36 cellular contexts compared by ENCODE assay signal in genomic region chr6:165827190-165827518, GRCh38.
"Had no signal": no experiment of that assay in that cellular context is flagged by ENCODE, and none has a peak within 500 bp of the region (broad histone marks: within the 10 kb centered on the region; RNA-seq: fewer than 3 reads in every experiment).

No MANE protein-coding gene starts in this region.

- H3K9me3 Mint-ChIP-seq: activated B cell treated with CpG ODN at 0.5 μM for 24 hours; activated CD8-positive, alpha-beta T cell treated with anti-CD3 and anti-CD28 coated beads for 36 hours; activated naive CD4-positive, alpha-beta T cell treated with anti-CD3 and anti-CD28 coated beads for 36 hours; activated naive CD4-positive, alpha-beta T cell treated with anti-CD3 and anti-CD28 coated beads, Interleukin-2, amount 50 U/mL, for 24 hours; activated naive CD8-positive, alpha-beta T cell treated with anti-CD3 and anti-CD28 coated beads for 36 hours; activated naive CD8-positive, alpha-beta T cell treated with anti-CD3 and anti-CD28 coated beads, Interleukin-2, amount 50 U/mL, for 24 hours; activated T-helper 1 cell treated with anti-CD3 and anti-CD28 coated beads, Interleukin-12 subunit alpha, Interleukin-12 subunit beta, Interleukin-2, Interleukin-4 antibody, amounts not matched to agents 30 ng/mL and 10 ng/mL and 1 ng/mL, durations not matched to agents 14 hours and 24 hours and 36 hours; activated T-helper 2 cell treated with anti-CD3 and anti-CD28 coated beads, Interferon-gamma antibody, Interleukin-2, Interleukin-4, amounts not matched to agents 10 μg/mL and 5 μg/mL and 100 μg/mL, durations not matched to agents 14 hours and 24 hours and 36 hours; T-helper 2 cell treated with Interferon-gamma antibody and Interleukin-4, amounts not matched to agents 5 μg/mL and 100 μg/mL, for 36 hours had no signal

- H3K4me3 ChIP-seq: adrenal gland, ascending aorta, breast epithelium, cardiac muscle cell, colonic mucosa had no signal

- H3K4me3 Mint-ChIP-seq: activated B cell treated with CpG ODN at 0.5 μM for 24 hours; activated CD8-positive, alpha-beta T cell treated with anti-CD3 and anti-CD28 coated beads for 36 hours; activated naive CD4-positive, alpha-beta T cell treated with anti-CD3 and anti-CD28 coated beads for 36 hours; activated naive CD4-positive, alpha-beta T cell treated with anti-CD3 and anti-CD28 coated beads, Interleukin-2, amount 50 U/mL, for 24 hours; activated naive CD8-positive, alpha-beta T cell treated with anti-CD3 and anti-CD28 coated beads for 36 hours; activated naive CD8-positive, alpha-beta T cell treated with anti-CD3 and anti-CD28 coated beads, Interleukin-2, amount 50 U/mL, for 24 hours; activated T-helper 1 cell treated with anti-CD3 and anti-CD28 coated beads, Interleukin-12 subunit alpha, Interleukin-12 subunit beta, Interleukin-2, Interleukin-4 antibody, amounts not matched to agents 30 ng/mL and 10 ng/mL and 1 ng/mL, durations not matched to agents 14 hours and 24 hours and 36 hours; brain; T-helper 17 cell; T-helper 2 cell treated with Interferon-gamma antibody and Interleukin-4, amounts not matched to agents 5 μg/mL and 100 μg/mL, for 36 hours had no signal

- H3K4me1 ChIP-seq: adrenal gland, ascending aorta, breast epithelium, colonic mucosa had no signal

- H3K27ac ChIP-seq: adrenal gland, ascending aorta, breast epithelium, cardiac muscle cell, colonic mucosa, WERI-Rb-1 had no signal

- DNase-seq: activated B cell treated with CpG ODN at 0.5 μM for 24 hours; activated CD4-positive, alpha-beta T cell treated with anti-CD3 and anti-CD28 coated beads for 48 hours; activated CD4-positive, alpha-beta T cell treated with anti-CD3 and anti-CD28 coated beads, Interleukin-2, amount 50 U/mL, for 1 hour; activated CD4-positive, alpha-beta T cell treated with anti-CD3 and anti-CD28 coated beads, Interleukin-2, amount 50 U/mL, for 48 hours; activated CD8-positive, alpha-beta memory T cell treated with anti-CD3 and anti-CD28 coated beads for 24 hours; activated CD8-positive, alpha-beta T cell treated with anti-CD3 and anti-CD28 coated beads for 36 hours; activated effector memory CD4-positive, alpha-beta T cell treated with anti-CD3 and anti-CD28 coated beads, Interleukin-2, amount 50 U/mL, for 16 hours; activated naive CD4-positive, alpha-beta T cell treated with anti-CD3 and anti-CD28 coated beads for 36 hours; activated naive CD8-positive, alpha-beta T cell treated with anti-CD3 and anti-CD28 coated beads for 36 hours; activated naive CD8-positive, alpha-beta T cell treated with anti-CD3 and anti-CD28 coated beads, Interleukin-2, amount 50 U/mL, for 24 hours; activated T-cell treated with anti-CD3 and anti-CD28 coated beads, Interleukin-2, amount 50 U/mL, for 1 hour; activated T-cell treated with anti-CD3 and anti-CD28 coated beads, Interleukin-2, amount 50 U/mL, for 48 hours; adrenal gland; amygdala; central memory CD4-positive, alpha-beta T cell; cerebellar nuclear complex; colonic mucosa; effector CD8-positive, alpha-beta T cell; foreskin fibroblast; glutamatergic neuron; T-helper 1 cell; T-helper 17 cell; T1000; WERI-Rb-1 had no signal

- ATAC-seq: activated CD4-positive, CD25-positive, alpha-beta regulatory T cell treated with anti-CD3 and anti-CD28 coated beads, Interleukin-2, amount 50 U/mL, for 24 hours; activated CD8-positive, alpha-beta T cell treated with anti-CD3 and anti-CD28 coated beads for 36 hours; activated naive CD8-positive, alpha-beta T cell treated with anti-CD3 and anti-CD28 coated beads, Interleukin-2, amount 50 U/mL, for 24 hours; esophagus mucosa; T-helper 17 cell had no signal

- FAIRE-seq: endometrium, frontal cortex had no signal

- H3K9me3 ChIP-seq: adrenal gland, ascending aorta, breast epithelium, colonic mucosa had no signal

- H3K4me1 Mint-ChIP-seq: brain had no signal

- H3K36me3 Mint-ChIP-seq: activated naive CD4-positive, alpha-beta T cell treated with anti-CD3 and anti-CD28 coated beads, Interleukin-2, amount 50 U/mL, for 24 hours; activated naive CD8-positive, alpha-beta T cell treated with anti-CD3 and anti-CD28 coated beads for 36 hours; brain had no signal

- H3K36me3 ChIP-seq: adrenal gland, ascending aorta, breast epithelium, cardiac muscle cell, colonic mucosa, WERI-Rb-1 had no signal

- H3K27me3 ChIP-seq: adrenal gland, ascending aorta, breast epithelium, cardiac muscle cell, colonic mucosa had no signal

- H3K27ac Mint-ChIP-seq: activated B cell treated with CpG ODN at 0.5 μM for 24 hours; activated CD8-positive, alpha-beta T cell treated with anti-CD3 and anti-CD28 coated beads for 36 hours; activated naive CD4-positive, alpha-beta T cell treated with anti-CD3 and anti-CD28 coated beads for 36 hours; activated naive CD4-positive, alpha-beta T cell treated with anti-CD3 and anti-CD28 coated beads, Interleukin-2, amount 50 U/mL, for 24 hours; activated naive CD8-positive, alpha-beta T cell treated with anti-CD3 and anti-CD28 coated beads for 36 hours; activated naive CD8-positive, alpha-beta T cell treated with anti-CD3 and anti-CD28 coated beads, Interleukin-2, amount 50 U/mL, for 24 hours; activated T-helper 1 cell treated with anti-CD3 and anti-CD28 coated beads, Interleukin-12 subunit alpha, Interleukin-12 subunit beta, Interleukin-2, Interleukin-4 antibody, amounts not matched to agents 30 ng/mL and 10 ng/mL and 1 ng/mL, durations not matched to agents 14 hours and 24 hours and 36 hours; activated T-helper 2 cell treated with anti-CD3 and anti-CD28 coated beads, Interferon-gamma antibody, Interleukin-2, Interleukin-4, amounts not matched to agents 10 μg/mL and 5 μg/mL and 100 μg/mL, durations not matched to agents 14 hours and 24 hours and 36 hours; brain; T-helper 17 cell; T-helper 2 cell treated with Interferon-gamma antibody and Interleukin-4, amounts not matched to agents 5 μg/mL and 100 μg/mL, for 36 hours had no signal
